In the genomic region with DNA sequence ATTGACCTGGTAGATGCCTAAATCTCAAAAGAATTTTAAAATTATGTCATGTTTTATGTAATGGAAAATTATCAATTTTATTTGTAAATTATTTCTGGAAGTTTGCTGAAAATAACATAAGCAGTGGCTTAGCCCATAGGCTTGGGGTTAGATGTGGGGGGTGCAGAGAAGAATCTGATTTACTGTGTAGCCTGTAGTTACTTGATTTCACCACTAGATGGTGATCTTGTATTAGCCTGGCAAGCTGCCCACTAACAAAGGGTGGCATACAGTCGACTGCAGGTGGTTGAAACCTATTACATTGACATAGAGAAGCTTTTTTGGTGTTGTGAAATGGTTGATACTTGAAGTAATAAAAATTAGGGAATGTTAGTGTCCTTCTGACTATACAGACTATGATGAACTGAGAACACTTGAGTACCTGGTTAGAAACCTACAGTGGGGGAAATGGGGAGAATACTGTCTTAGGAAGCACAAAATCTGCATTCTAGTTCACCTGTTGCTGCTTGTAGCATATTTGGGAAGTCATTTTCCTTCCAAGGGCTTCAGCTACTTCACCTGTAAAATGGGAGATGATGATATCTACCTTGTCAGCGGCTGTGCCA, we compare ENCODE assay signal across 8 cellular contexts.
DNase-seq lines count a peak whose midpoint lies in the region; ATAC-seq, FAIRE-seq and TF ChIP-seq lines count a peak whose summit lies in the region.

No MANE protein-coding gene starts in this region.

- DNase-seq in AG09319 (ENCODE audit: extremely low read depth, low read depth): no peak
- DNase-seq in GM13976 (ENCODE audit: low spot score): peak; percentile 63
- DNase-seq in MM.1S: peak; percentile 72
- DNase-seq in RPMI7951 (ENCODE audit: low read depth): peak; percentile 49
- peak; percentile 59 for DNase-seq in bronchial epithelial cell (ENCODE audit: low read depth)
- peak; percentile 10 for DNase-seq in kidney epithelial cell (ENCODE audit: low read depth)

- H3K9me3 Mint-ChIP-seq in stimulated activated memory B cell treated with anti-CD40 and anti-IgM and Interleukin-4, amounts not matched to agents 10 μg/mL and 1 μg/mL and 100 μg/mL, for 72 hours: no peaks in the 10 kb centered on the region

- no peaks in the 10 kb centered on the region for H3K79me2 ChIP-seq in MM.1S (ENCODE audit: low read length)

- no peaks in the 10 kb centered on the region for H3K9me3 ChIP-seq in MM.1S (replicated peaks; ENCODE audit: insufficient read depth, low read length)

- peak; percentile 89 for ATAC-seq in HG02610 (IDR thresholded peaks at IDR 0.05; ENCODE audit: unreplicated experiment)
- peak; percentile 87 for ATAC-seq in stimulated activated memory B cell treated with anti-CD40 and anti-IgM and Interleukin-4, amounts not matched to agents 10 μg/mL and 1 μg/mL and 100 μg/mL, for 72 hours

- peaks cover 9% of the 10 kb centered on the region for H3K4me1 ChIP-seq in MM.1S (ENCODE audit: low read length)

- H3K27me3 ChIP-seq in MM.1S (replicated peaks; ENCODE audit: insufficient read depth, low read length) (no peaks in the 10 kb centered on the region), bronchial epithelial cell (ENCODE audit: control insufficient read depth, insufficient read depth, low read length) (no peaks in the 10 kb centered on the region), kidney epithelial cell (ENCODE audit: control insufficient read depth, insufficient read depth, low read length) (no peaks in the 10 kb centered on the region)

- H3K36me3 ChIP-seq in MM.1S (replicated peaks; ENCODE audit: insufficient read depth, low read length): no peaks in the 10 kb centered on the region
- H3K36me3 ChIP-seq in bronchial epithelial cell (ENCODE audit: control insufficient read depth, insufficient read depth, low read length): no peaks in the 10 kb centered on the region
- no peaks in the 10 kb centered on the region for H3K36me3 ChIP-seq in kidney epithelial cell (ENCODE audit: control insufficient read depth, insufficient read depth, low read length)

- H3K27me3 Mint-ChIP-seq in stimulated activated memory B cell treated with anti-CD40 and anti-IgM and Interleukin-4, amounts not matched to agents 10 μg/mL and 1 μg/mL and 100 μg/mL, for 72 hours: no peaks in the 10 kb centered on the region

- H3K27ac ChIP-seq in MM.1S (ENCODE audit: low read length): no peak overlapping the region

- FAIRE-seq in bronchial epithelial cell (lab: Jason Lieb, UNC): no peak

- peak; percentile 71 for TF ChIP-seq CTCF in AG09319 (IDR thresholded peaks at IDR 0.05; ENCODE audit: low read depth, low read length)
- TF ChIP-seq CTCF in GM13976 (IDR thresholded peaks at IDR 0.05; ENCODE audit: borderline replicate concordance, control extremely low read depth, extremely low read depth, insufficient read depth, missing control alignments): peak; percentile 72
- TF ChIP-seq CTCF in MM.1S (IDR thresholded peaks at IDR 0.05; ENCODE audit: low read length): peak; percentile 96
- TF ChIP-seq CTCF in bronchial epithelial cell (IDR thresholded peaks at IDR 0.05; ENCODE audit: insufficient read depth, low read length, severe bottlenecking): peak; percentile 74
- TF ChIP-seq CTCF in kidney epithelial cell (IDR thresholded peaks at IDR 0.05; ENCODE audit: insufficient read depth, low read length, poor library complexity, severe bottlenecking): peak; percentile 74

- no peak overlapping the region for H2AFZ ChIP-seq in MM.1S (ENCODE audit: low read length)

- no peaks in the 10 kb centered on the region for H4K20me1 ChIP-seq in MM.1S (ENCODE audit: insufficient read depth, low read length)

- H3K4me2 ChIP-seq in MM.1S (ENCODE audit: low read depth, low read length): no peak overlapping the region

- H3K27ac Mint-ChIP-seq in stimulated activated memory B cell treated with anti-CD40 and anti-IgM and Interleukin-4, amounts not matched to agents 10 μg/mL and 1 μg/mL and 100 μg/mL, for 72 hours: no peak overlapping the region

- no peaks in the 10 kb centered on the region for H3K36me3 Mint-ChIP-seq in stimulated activated memory B cell treated with anti-CD40 and anti-IgM and Interleukin-4, amounts not matched to agents 10 μg/mL and 1 μg/mL and 100 μg/mL, for 72 hours

- H3K9ac ChIP-seq in MM.1S (ENCODE audit: low read length): no peak overlapping the region

- no peaks in the 10 kb centered on the region for H3F3A ChIP-seq in MM.1S (ENCODE audit: insufficient read depth, low read length)

- H3K4me1 Mint-ChIP-seq in stimulated activated memory B cell treated with anti-CD40 and anti-IgM and Interleukin-4, amounts not matched to agents 10 μg/mL and 1 μg/mL and 100 μg/mL, for 72 hours: peaks cover 8% of the 10 kb centered on the region

- in situ Hi-C loops in GM13976 (cut with MboI; ENCODE audit: low sequenced_read_pairs, unreplicated experiment): no loop called here

- no peaks in the 10 kb centered on the region for H3K9me2 ChIP-seq in MM.1S (replicated peaks; ENCODE audit: insufficient read depth, low read length)

- H3K4me3 Mint-ChIP-seq in stimulated activated memory B cell treated with anti-CD40 and anti-IgM and Interleukin-4, amounts not matched to agents 10 μg/mL and 1 μg/mL and 100 μg/mL, for 72 hours: no peak overlapping the region

- no peak overlapping the region for H3K4me3 ChIP-seq in MM.1S (ENCODE audit: low read length)
- no peak overlapping the region for H3K4me3 ChIP-seq in bronchial epithelial cell (ENCODE audit: low read depth, low read length)
- H3K4me3 ChIP-seq in kidney epithelial cell (ENCODE audit: low read depth, low read length): no peak overlapping the region
